In the genomic region with DNA sequence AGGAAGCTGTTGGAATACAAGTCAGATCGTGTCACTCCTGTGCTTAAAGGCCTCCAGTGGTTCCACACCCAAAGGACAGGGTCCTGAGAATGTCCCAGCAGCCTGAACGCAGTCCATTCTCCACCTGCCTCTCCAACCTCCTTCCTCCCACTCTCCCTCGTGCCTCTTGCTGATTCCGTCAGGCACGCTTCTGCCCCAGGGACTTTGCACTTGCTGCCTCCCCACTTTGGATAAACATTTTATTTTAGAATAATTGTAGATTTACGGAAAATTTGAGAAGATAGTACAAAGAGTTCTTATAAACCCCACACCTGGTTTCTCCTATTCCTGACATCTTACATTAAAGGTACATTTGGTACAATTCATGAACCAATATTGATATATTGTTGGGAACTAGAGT, we compare ENCODE assay signal across 3 cellular contexts.
TF ChIP-seq lines count a peak whose summit lies in the region.

No MANE protein-coding gene starts in this region.

TF ChIP-seq in HEK293, 187 proteins besides CTCF, POLR2A, EP300 and RAD21:
- TF ChIP-seq ZBTB17 (tag by site-specific recombination; IDR thresholded peaks at IDR 0.05) (no peak), ZNF654 (tag by site-specific recombination; IDR thresholded peaks at IDR 0.05; ENCODE audit: low read depth) (no peak), ZNF623 (tag by site-specific recombination; IDR thresholded peaks at IDR 0.05) (peak; percentile 91), ZNF404 (tag by site-specific recombination; IDR thresholded peaks at IDR 0.05) (no peak)
- TF ChIP-seq, protein P1, sequence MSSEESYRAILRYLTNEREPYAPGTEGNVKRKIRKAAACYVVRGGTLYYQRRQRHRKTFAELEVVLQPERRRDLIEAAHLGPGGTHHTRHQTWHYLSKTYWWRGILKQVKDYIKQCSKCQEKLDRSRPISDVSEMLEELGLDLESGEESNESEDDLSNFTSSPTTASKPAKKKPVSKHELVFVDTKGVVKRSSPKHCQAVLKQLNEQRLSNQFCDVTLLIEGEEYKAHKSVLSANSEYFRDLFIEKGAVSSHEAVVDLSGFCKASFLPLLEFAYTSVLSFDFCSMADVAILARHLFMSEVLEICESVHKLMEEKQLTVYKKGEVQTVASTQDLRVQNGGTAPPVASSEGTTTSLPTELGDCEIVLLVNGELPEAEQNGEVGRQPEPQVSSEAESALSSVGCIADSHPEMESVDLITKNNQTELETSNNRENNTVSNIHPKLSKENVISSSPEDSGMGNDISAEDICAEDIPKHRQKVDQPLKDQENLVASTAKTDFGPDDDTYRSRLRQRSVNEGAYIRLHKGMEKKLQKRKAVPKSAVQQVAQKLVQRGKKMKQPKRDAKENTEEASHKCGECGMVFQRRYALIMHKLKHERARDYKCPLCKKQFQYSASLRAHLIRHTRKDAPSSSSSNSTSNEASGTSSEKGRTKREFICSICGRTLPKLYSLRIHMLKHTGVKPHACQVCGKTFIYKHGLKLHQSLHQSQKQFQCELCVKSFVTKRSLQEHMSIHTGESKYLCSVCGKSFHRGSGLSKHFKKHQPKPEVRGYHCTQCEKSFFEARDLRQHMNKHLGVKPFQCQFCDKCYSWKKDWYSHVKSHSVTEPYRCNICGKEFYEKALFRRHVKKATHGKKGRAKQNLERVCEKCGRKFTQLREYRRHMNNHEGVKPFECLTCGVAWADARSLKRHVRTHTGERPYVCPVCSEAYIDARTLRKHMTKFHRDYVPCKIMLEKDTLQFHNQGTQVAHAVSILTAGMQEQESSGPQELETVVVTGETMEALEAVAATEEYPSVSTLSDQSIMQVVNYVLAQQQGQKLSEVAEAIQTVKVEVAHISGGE (tag by site-specific recombination; conservative IDR thresholded peaks at IDR 0.05; ENCODE audit: low read depth): no peak
- TF ChIP-seq, protein P2, sequence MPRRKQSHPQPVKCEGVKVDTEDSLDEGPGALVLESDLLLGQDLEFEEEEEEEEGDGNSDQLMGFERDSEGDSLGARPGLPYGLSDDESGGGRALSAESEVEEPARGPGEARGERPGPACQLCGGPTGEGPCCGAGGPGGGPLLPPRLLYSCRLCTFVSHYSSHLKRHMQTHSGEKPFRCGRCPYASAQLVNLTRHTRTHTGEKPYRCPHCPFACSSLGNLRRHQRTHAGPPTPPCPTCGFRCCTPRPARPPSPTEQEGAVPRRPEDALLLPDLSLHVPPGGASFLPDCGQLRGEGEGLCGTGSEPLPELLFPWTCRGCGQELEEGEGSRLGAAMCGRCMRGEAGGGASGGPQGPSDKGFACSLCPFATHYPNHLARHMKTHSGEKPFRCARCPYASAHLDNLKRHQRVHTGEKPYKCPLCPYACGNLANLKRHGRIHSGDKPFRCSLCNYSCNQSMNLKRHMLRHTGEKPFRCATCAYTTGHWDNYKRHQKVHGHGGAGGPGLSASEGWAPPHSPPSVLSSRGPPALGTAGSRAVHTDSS (tag by site-specific recombination; IDR thresholded peaks at IDR 0.05): no peak

TF ChIP-seq in K562, 482 proteins besides CTCF, POLR2A, EP300 and RAD21:
- TF ChIP-seq U2AF2 (optimal IDR thresholded peaks at IDR 0.05; ENCODE audit: low read depth, low read length) (no peak), HNRNPK (IDR thresholded peaks at IDR 0.05; ENCODE audit: low read depth, low read length, poor library complexity, severe bottlenecking) (no peak), GABPB2 (CRISPR knock-in tag; conservative IDR thresholded peaks at IDR 0.05) (no peak), HNRNPL (IDR thresholded peaks at IDR 0.05; ENCODE audit: low read depth, low read length) (no peak), NCOA1 (IDR thresholded peaks at IDR 0.05; ENCODE audit: low read depth) (no peak), HMG20B (CRISPR knock-in tag; IDR thresholded peaks at IDR 0.05) (no peak)
- TF ChIP-seq, protein P3, sequence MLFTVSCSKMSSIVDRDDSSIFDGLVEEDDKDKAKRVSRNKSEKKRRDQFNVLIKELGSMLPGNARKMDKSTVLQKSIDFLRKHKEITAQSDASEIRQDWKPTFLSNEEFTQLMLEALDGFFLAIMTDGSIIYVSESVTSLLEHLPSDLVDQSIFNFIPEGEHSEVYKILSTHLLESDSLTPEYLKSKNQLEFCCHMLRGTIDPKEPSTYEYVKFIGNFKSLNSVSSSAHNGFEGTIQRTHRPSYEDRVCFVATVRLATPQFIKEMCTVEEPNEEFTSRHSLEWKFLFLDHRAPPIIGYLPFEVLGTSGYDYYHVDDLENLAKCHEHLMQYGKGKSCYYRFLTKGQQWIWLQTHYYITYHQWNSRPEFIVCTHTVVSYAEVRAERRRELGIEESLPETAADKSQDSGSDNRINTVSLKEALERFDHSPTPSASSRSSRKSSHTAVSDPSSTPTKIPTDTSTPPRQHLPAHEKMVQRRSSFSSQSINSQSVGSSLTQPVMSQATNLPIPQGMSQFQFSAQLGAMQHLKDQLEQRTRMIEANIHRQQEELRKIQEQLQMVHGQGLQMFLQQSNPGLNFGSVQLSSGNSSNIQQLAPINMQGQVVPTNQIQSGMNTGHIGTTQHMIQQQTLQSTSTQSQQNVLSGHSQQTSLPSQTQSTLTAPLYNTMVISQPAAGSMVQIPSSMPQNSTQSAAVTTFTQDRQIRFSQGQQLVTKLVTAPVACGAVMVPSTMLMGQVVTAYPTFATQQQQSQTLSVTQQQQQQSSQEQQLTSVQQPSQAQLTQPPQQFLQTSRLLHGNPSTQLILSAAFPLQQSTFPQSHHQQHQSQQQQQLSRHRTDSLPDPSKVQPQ (CRISPR knock-in tag; IDR thresholded peaks at IDR 0.05; ENCODE audit: borderline replicate concordance): no peak
- TF ChIP-seq, protein P4, sequence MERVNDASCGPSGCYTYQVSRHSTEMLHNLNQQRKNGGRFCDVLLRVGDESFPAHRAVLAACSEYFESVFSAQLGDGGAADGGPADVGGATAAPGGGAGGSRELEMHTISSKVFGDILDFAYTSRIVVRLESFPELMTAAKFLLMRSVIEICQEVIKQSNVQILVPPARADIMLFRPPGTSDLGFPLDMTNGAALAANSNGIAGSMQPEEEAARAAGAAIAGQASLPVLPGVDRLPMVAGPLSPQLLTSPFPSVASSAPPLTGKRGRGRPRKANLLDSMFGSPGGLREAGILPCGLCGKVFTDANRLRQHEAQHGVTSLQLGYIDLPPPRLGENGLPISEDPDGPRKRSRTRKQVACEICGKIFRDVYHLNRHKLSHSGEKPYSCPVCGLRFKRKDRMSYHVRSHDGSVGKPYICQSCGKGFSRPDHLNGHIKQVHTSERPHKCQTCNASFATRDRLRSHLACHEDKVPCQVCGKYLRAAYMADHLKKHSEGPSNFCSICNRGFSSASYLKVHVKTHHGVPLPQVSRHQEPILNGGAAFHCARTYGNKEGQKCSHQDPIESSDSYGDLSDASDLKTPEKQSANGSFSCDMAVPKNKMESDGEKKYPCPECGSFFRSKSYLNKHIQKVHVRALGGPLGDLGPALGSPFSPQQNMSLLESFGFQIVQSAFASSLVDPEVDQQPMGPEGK (CRISPR knock-in tag; IDR thresholded peaks at IDR 0.05; ENCODE audit: borderline replicate concordance): no peak

TF ChIP-seq in HepG2, 621 proteins besides CTCF, POLR2A, EP300 and RAD21:
- no peak for TF ChIP-seq ETV6 (CRISPR knock-in tag; conservative IDR thresholded peaks at IDR 0.05)
- no peak for TF ChIP-seq KLF13 (CRISPR knock-in tag; IDR thresholded peaks at IDR 0.05)
- TF ChIP-seq FOXK1 (CRISPR knock-in tag; IDR thresholded peaks at IDR 0.05; ENCODE audit: borderline replicate concordance, low read depth): no peak
- TF ChIP-seq, protein P5, sequence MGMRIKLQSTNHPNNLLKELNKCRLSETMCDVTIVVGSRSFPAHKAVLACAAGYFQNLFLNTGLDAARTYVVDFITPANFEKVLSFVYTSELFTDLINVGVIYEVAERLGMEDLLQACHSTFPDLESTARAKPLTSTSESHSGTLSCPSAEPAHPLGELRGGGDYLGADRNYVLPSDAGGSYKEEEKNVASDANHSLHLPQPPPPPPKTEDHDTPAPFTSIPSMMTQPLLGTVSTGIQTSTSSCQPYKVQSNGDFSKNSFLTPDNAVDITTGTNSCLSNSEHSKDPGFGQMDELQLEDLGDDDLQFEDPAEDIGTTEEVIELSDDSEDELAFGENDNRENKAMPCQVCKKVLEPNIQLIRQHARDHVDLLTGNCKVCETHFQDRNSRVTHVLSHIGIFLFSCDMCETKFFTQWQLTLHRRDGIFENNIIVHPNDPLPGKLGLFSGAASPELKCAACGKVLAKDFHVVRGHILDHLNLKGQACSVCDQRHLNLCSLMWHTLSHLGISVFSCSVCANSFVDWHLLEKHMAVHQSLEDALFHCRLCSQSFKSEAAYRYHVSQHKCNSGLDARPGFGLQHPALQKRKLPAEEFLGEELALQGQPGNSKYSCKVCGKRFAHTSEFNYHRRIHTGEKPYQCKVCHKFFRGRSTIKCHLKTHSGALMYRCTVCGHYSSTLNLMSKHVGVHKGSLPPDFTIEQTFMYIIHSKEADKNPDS (CRISPR knock-in tag; IDR thresholded peaks at IDR 0.05): no peak
- TF ChIP-seq ZNF577 (CRISPR knock-in tag; IDR thresholded peaks at IDR 0.05; ENCODE audit: borderline replicate concordance, low read depth): no peak
- no peak for TF ChIP-seq ZNF790 (CRISPR knock-in tag; IDR thresholded peaks at IDR 0.05; ENCODE audit: borderline replicate concordance)
- no peak for TF ChIP-seq RBAK (CRISPR knock-in tag; IDR thresholded peaks at IDR 0.05)
- TF ChIP-seq ZNF567 (CRISPR knock-in tag; IDR thresholded peaks at IDR 0.05; ENCODE audit: borderline replicate concordance): no peak
- no peak for TF ChIP-seq ZNF83 (CRISPR knock-in tag; IDR thresholded peaks at IDR 0.05; ENCODE audit: borderline replicate concordance)
- TF ChIP-seq FOSL1 (CRISPR knock-in tag; IDR thresholded peaks at IDR 0.05; ENCODE audit: borderline replicate concordance): no peak
- no peak for TF ChIP-seq SETDB1 (CRISPR knock-in tag; IDR thresholded peaks at IDR 0.05; ENCODE audit: borderline replicate concordance)
- TF ChIP-seq ZBTB7A (CRISPR knock-in tag; IDR thresholded peaks at IDR 0.05): no peak
- no peak for TF ChIP-seq ZNF10 (CRISPR knock-in tag; IDR thresholded peaks at IDR 0.05; ENCODE audit: borderline replicate concordance, low read depth)
- TF ChIP-seq, protein P6, sequence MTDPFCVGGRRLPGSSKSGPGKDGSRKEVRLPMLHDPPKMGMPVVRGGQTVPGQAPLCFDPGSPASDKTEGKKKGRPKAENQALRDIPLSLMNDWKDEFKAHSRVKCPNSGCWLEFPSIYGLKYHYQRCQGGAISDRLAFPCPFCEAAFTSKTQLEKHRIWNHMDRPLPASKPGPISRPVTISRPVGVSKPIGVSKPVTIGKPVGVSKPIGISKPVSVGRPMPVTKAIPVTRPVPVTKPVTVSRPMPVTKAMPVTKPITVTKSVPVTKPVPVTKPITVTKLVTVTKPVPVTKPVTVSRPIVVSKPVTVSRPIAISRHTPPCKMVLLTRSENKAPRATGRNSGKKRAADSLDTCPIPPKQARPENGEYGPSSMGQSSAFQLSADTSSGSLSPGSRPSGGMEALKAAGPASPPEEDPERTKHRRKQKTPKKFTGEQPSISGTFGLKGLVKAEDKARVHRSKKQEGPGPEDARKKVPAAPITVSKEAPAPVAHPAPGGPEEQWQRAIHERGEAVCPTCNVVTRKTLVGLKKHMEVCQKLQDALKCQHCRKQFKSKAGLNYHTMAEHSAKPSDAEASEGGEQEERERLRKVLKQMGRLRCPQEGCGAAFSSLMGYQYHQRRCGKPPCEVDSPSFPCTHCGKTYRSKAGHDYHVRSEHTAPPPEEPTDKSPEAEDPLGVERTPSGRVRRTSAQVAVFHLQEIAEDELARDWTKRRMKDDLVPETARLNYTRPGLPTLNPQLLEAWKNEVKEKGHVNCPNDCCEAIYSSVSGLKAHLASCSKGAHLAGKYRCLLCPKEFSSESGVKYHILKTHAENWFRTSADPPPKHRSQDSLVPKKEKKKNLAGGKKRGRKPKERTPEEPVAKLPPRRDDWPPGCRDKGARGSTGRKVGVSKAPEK (CRISPR knock-in tag; IDR thresholded peaks at IDR 0.05; ENCODE audit: borderline replicate concordance): no peak
- TF ChIP-seq IKZF1 (IDR thresholded peaks at IDR 0.05): no peak
TF ChIP-seq in HepG2: peak in this region for 0.
